Comparison of ENCODE assay signal across 8 cellular contexts in the genomic region with DNA sequence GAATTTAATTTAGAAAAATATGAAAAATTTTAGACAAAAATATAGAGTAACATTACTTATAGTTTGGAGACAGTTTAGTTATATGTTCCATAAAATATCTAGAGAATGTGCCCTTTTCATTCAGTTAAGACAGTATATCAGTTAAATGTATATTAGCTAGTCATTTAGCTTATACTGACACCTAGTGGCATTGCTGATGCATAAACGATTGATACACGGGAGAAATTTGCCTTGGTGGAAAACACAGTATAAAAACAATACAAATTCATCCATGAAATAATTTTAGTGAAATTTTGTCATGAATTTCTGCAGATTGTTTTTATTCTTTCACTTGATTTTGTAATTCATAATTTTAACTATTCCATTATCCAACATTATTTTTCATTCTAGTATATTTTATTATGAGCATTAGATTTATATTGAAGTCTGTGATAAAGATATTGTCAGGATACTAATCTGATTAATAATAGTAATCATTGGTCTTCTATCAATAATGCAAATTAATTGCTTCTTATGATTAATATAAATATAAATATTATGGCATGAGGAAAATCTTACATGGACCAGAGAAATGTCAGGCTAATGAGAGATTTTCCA.
DNase-seq lines count a peak whose midpoint lies in the region; ATAC-seq, FAIRE-seq and TF ChIP-seq lines count a peak whose summit lies in the region.

No MANE protein-coding gene starts in this region.

- DNase-seq in A673 (ENCODE audit: low spot score) (peak; percentile 59), GM12891 (ENCODE audit: insufficient read length, low spot score) (no peak), NCI-H146 treated with DMSO at 0.1 percent for 48 hours (lab: John Stamatoyannopoulos, UW; ENCODE audit: unreplicated experiment) (peak; percentile 46), amniotic stem cell (lab: John Stamatoyannopoulos, UW) (peak; percentile 27), kidney epithelial cell (ENCODE audit: low read depth) (no peak)
- DNase-seq in stimulated activated effector memory CD8-positive, alpha-beta T cell treated with anti-CD3 and anti-CD28 coated beads, Interleukin-12 subunit alpha, Interleukin-12 subunit beta, amount 100 ng/mL, for 72 hours (ENCODE audit: low spot score in 2 of 2): no peak
- DNase-seq in activated CD8-positive, alpha-beta memory T cell treated with anti-CD3 and anti-CD28 coated beads for 24 hours: no peak

- peaks cover 10% of the 10 kb centered on the region for H3K4me1 ChIP-seq in A673 (ENCODE audit: insufficient read depth, low read length, poor library complexity, severe bottlenecking)

- no peaks in the 10 kb centered on the region for H3K9me3 Mint-ChIP-seq in stimulated activated effector memory CD8-positive, alpha-beta T cell treated with anti-CD3 and anti-CD28 coated beads, Interleukin-12 subunit alpha, Interleukin-12 subunit beta, amount 100 ng/mL, for 72 hours

- FAIRE-seq in GM12891 (lab: Jason Lieb, UNC): peak; percentile 50

- H3K9me3 ChIP-seq in A673 (ENCODE audit: low read depth, low read length, poor library complexity, severe bottlenecking): no peaks in the 10 kb centered on the region

- peak; percentile 93 for ATAC-seq in HG02938 (IDR thresholded peaks at IDR 0.05; ENCODE audit: unreplicated experiment)
- ATAC-seq in stimulated activated effector memory CD8-positive, alpha-beta T cell treated with anti-CD3 and anti-CD28 coated beads, Interleukin-12 subunit alpha, Interleukin-12 subunit beta, amount 100 ng/mL, for 72 hours: no peak

- H3K36me3 ChIP-seq in A673 (ENCODE audit: insufficient read depth, low read length, poor library complexity, severe bottlenecking): no peaks in the 10 kb centered on the region
- no peaks in the 10 kb centered on the region for H3K36me3 ChIP-seq in kidney epithelial cell (ENCODE audit: control insufficient read depth, insufficient read depth, low read length)

- H3K27ac Mint-ChIP-seq in stimulated activated effector memory CD8-positive, alpha-beta T cell treated with anti-CD3 and anti-CD28 coated beads, Interleukin-12 subunit alpha, Interleukin-12 subunit beta, amount 100 ng/mL, for 72 hours: no peak overlapping the region

- H3K4me1 Mint-ChIP-seq in stimulated activated effector memory CD8-positive, alpha-beta T cell treated with anti-CD3 and anti-CD28 coated beads, Interleukin-12 subunit alpha, Interleukin-12 subunit beta, amount 100 ng/mL, for 72 hours: no peaks in the 10 kb centered on the region

- TF ChIP-seq POLR2A in GM12891 (IDR thresholded peaks at IDR 0.05; ENCODE audit: low read depth, low read length): no peak

- H3K4me3 ChIP-seq in A673 (ENCODE audit: low read depth, low read length, poor library complexity, severe bottlenecking) (no peak overlapping the region), kidney epithelial cell (ENCODE audit: low read depth, low read length) (no peak overlapping the region)

- intact Hi-C loops in A673 (cut with micrococcal nuclease; ENCODE audit: unreplicated experiment): loop anchor here (1.0 to 5.0 kb wide), 5 partner anchors 220 to 960 kb away; a partner anchor contains a TSS

- H3K4me3 Mint-ChIP-seq in stimulated activated effector memory CD8-positive, alpha-beta T cell treated with anti-CD3 and anti-CD28 coated beads, Interleukin-12 subunit alpha, Interleukin-12 subunit beta, amount 100 ng/mL, for 72 hours: no peak overlapping the region

- POLR2A ChIA-PET in A673 (lab: Charles Lee; ENCODE audit: low non-redundant PET): no interaction called here

- CTCF ChIA-PET in A673 (lab: Charles Lee): interaction anchor here (1.1 to 1.5 kb wide), 3 partner anchors 555 to 961 kb away, joined by 4 to 10 read pairs (median 6); no protein-coding TSS in a partner anchor

- no TSS peak for BruUV-seq in A673 (replicated peaks; lab: Mats Ljungman, UMichigan)

- no peaks in the 10 kb centered on the region for H3K36me3 Mint-ChIP-seq in stimulated activated effector memory CD8-positive, alpha-beta T cell treated with anti-CD3 and anti-CD28 coated beads, Interleukin-12 subunit alpha, Interleukin-12 subunit beta, amount 100 ng/mL, for 72 hours

- TF ChIP-seq CTCF in A673 (conservative IDR thresholded peaks at IDR 0.05; ENCODE audit: low read depth, low read length) (peak; percentile 80), kidney epithelial cell (IDR thresholded peaks at IDR 0.05; ENCODE audit: insufficient read depth, low read length, poor library complexity, severe bottlenecking) (peak; percentile 65)

- H3K27me3 ChIP-seq in A673 (replicated peaks; ENCODE audit: insufficient read depth, low read depth, low read length, poor library complexity): no peaks in the 10 kb centered on the region
- H3K27me3 ChIP-seq in kidney epithelial cell (ENCODE audit: control insufficient read depth, insufficient read depth, low read length): no peaks in the 10 kb centered on the region

- H3K27ac ChIP-seq in A673 (ENCODE audit: low read depth, low read length, poor library complexity, severe bottlenecking): no peak overlapping the region

TF ChIP-seq in GM12891, 5 proteins besides CTCF, POLR2A, EP300 and RAD21:
- TF ChIP-seq PAX5 (IDR thresholded peaks at IDR 0.05; ENCODE audit: insufficient read depth, low read length, severe bottlenecking) (no peak), TAF1 (IDR thresholded peaks at IDR 0.05; ENCODE audit: low read depth, low read length) (no peak), POLR2AphosphoS5 (IDR thresholded peaks at IDR 0.05; ENCODE audit: low read depth, low read length) (no peak), SPI1 (IDR thresholded peaks at IDR 0.05; ENCODE audit: low read depth, low read length) (no peak), POU2F2 (IDR thresholded peaks at IDR 0.05; ENCODE audit: low read depth, low read length) (no peak)

Comparison
In these comparisons a context has a peak if more than half of its experiments do, and no peak if none do; other contexts are left out.
1. DNase-seq: peak in A673 (single experiment), NCI-H146 treated with DMSO at 0.1 percent for 48 hours (single experiment) and amniotic stem cell (single experiment); none in GM12891 (single experiment), kidney epithelial cell (single experiment), stimulated activated effector memory CD8-positive, alpha-beta T cell treated with anti-CD3 and anti-CD28 coated beads, Interleukin-12 subunit alpha, Interleukin-12 subunit beta, amount 100 ng/mL, for 72 hours (0 of 2) and activated CD8-positive, alpha-beta memory T cell treated with anti-CD3 and anti-CD28 coated beads for 24 hours (single experiment).